In the genomic region with DNA sequence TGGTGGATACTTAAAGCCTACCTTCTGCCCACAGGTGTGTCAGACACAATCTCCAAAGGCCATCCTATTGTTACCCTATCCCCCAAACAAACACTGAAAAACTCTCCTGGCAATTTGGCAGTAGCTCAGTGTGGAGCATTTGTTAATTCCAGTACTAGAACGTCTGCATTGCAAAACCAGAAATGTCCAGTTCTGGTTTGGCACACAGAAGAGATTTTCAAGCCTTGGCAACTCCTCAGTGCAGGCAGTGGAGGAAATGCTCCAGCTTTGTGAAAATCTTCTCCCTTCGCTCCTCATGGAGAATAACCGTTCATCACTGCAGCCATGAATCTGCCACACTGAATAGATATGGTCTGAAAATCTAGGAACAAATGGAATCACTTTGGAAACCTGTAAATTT, we compare ENCODE assay signal across 25 cellular contexts.
"Had no signal": no experiment of that assay in that cellular context is flagged by ENCODE, and none has a peak within 500 bp of the region (broad histone marks: within the 10 kb centered on the region; RNA-seq: fewer than 3 reads in every experiment).

No MANE protein-coding gene starts in this region.

- H3K36me3 Mint-ChIP-seq: natural killer cell treated with Interleukin-12 subunit alpha and Interleukin-12 subunit beta and Interleukin-15 and Interleukin-18, amount 100 ng/mL, for 72 hours; stimulated activated memory B cell treated with anti-CD40 and anti-IgM and Interleukin-4, amounts not matched to agents 10 μg/mL and 1 μg/mL and 100 μg/mL, for 72 hours had no signal

- FAIRE-seq: bronchial epithelial cell had no signal

- H3K4me1 ChIP-seq: lower lobe of right lung had no signal

- H3K4me3 ChIP-seq: heart left ventricle, lower lobe of right lung, skin epidermis, upper lobe of left lung had no signal

- H3K27ac ChIP-seq: heart left ventricle, lower lobe of right lung, neutrophil, skin epidermis, upper lobe of left lung had no signal

- DNase-seq: activated CD4-positive, alpha-beta T cell treated with anti-CD3 and anti-CD28 coated beads, Interleukin-2, amount 50 U/mL, for 1 hour; activated CD4-positive, CD25-positive, alpha-beta regulatory T cell treated with anti-CD3 and anti-CD28 coated beads, Interleukin-2, amount 50 U/mL, for 72 hours; activated CD8-positive, alpha-beta T cell treated with anti-CD3 and anti-CD28 coated beads for 36 hours; activated gamma-delta T cell treated with Interleukin-2 at 50 U/mL for 16 hours; activated naive CD4-positive, alpha-beta T cell treated with anti-CD3 and anti-CD28 coated beads, Interleukin-2, amount 50 U/mL, for 16 hours; activated T-cell treated with anti-CD3 and anti-CD28 coated beads, Interleukin-2, amount 50 U/mL, for 4 hours; endodermal cell; heart left ventricle; hypothalamus; immature natural killer cell; lower lobe of right lung; mesenchymal stem cell; stimulated activated CD4-positive, alpha-beta T cell treated with anti-CD3 and anti-CD28 coated beads, Interleukin-4, amount 100 ng/mL, for 24 hours; stimulated activated naive CD8-positive, alpha-beta T cell treated with anti-CD3 and anti-CD28 coated beads, Interleukin-15, amount 100 ng/mL, for 72 hours; substantia nigra; T-helper 2 cell; upper lobe of left lung had no signal

- H3K9me3 ChIP-seq: heart left ventricle, lower lobe of right lung, neutrophil, upper lobe of left lung had no signal

- H3K27ac Mint-ChIP-seq: activated CD8-positive, alpha-beta T cell treated with anti-CD3 and anti-CD28 coated beads for 36 hours; activated T-helper 17 cell treated with anti-CD3 and anti-CD28 coated beads, Interleukin-2, amount 50 U/mL, for 72 hours; dendritic cell treated with granulocyte-macrophage colony-stimulating factor and Interleukin-4, amounts not matched to agents 40 ng/mL and 50 ng/mL, for 4 days; endodermal cell; stimulated activated memory B cell treated with anti-CD40 and anti-IgM and Interleukin-4, amounts not matched to agents 10 μg/mL and 1 μg/mL and 100 μg/mL, for 72 hours; stimulated activated naive CD8-positive, alpha-beta T cell treated with anti-CD3 and anti-CD28 coated beads, Interleukin-15, amount 100 ng/mL, for 72 hours had no signal

- H3K4me3 Mint-ChIP-seq: activated CD8-positive, alpha-beta T cell treated with anti-CD3 and anti-CD28 coated beads for 36 hours; activated T-cell treated with anti-CD3 and anti-CD28 coated beads, Interleukin-2, amount 50 U/mL, for 4 hours; dendritic cell treated with granulocyte-macrophage colony-stimulating factor and Interleukin-4, amounts not matched to agents 40 ng/mL and 50 ng/mL, for 4 days; endodermal cell; stimulated activated memory B cell treated with anti-CD40 and anti-IgM and Interleukin-4, amounts not matched to agents 10 μg/mL and 1 μg/mL and 100 μg/mL, for 72 hours; stimulated activated naive CD8-positive, alpha-beta T cell treated with anti-CD3 and anti-CD28 coated beads, Interleukin-15, amount 100 ng/mL, for 72 hours had no signal

- H3K36me3 ChIP-seq: lower lobe of right lung, neutrophil, upper lobe of left lung had no signal

- H3K27me3 Mint-ChIP-seq: activated T-helper 17 cell treated with anti-CD3 and anti-CD28 coated beads, Interleukin-2, amount 50 U/mL, for 72 hours; natural killer cell treated with Interleukin-12 subunit alpha and Interleukin-12 subunit beta and Interleukin-15 and Interleukin-18, amount 100 ng/mL, for 72 hours; stimulated activated naive CD8-positive, alpha-beta T cell treated with anti-CD3 and anti-CD28 coated beads, Interleukin-15, amount 100 ng/mL, for 72 hours had no signal

- H3K9me3 Mint-ChIP-seq: activated CD8-positive, alpha-beta T cell treated with anti-CD3 and anti-CD28 coated beads for 36 hours; activated T-cell treated with anti-CD3 and anti-CD28 coated beads, Interleukin-2, amount 50 U/mL, for 4 hours; activated T-helper 17 cell treated with anti-CD3 and anti-CD28 coated beads, Interleukin-2, amount 50 U/mL, for 72 hours; central memory CD8-positive, alpha-beta T cell; dendritic cell treated with granulocyte-macrophage colony-stimulating factor and Interleukin-4, amounts not matched to agents 40 ng/mL and 50 ng/mL, for 4 days; endodermal cell; natural killer cell treated with Interleukin-12 subunit alpha and Interleukin-12 subunit beta and Interleukin-15 and Interleukin-18, amount 100 ng/mL, for 72 hours; stimulated activated memory B cell treated with anti-CD40 and anti-IgM and Interleukin-4, amounts not matched to agents 10 μg/mL and 1 μg/mL and 100 μg/mL, for 72 hours; stimulated activated naive CD8-positive, alpha-beta T cell treated with anti-CD3 and anti-CD28 coated beads, Interleukin-15, amount 100 ng/mL, for 72 hours had no signal
